ENCODE assay signal across 29 cellular contexts in the genomic region with DNA sequence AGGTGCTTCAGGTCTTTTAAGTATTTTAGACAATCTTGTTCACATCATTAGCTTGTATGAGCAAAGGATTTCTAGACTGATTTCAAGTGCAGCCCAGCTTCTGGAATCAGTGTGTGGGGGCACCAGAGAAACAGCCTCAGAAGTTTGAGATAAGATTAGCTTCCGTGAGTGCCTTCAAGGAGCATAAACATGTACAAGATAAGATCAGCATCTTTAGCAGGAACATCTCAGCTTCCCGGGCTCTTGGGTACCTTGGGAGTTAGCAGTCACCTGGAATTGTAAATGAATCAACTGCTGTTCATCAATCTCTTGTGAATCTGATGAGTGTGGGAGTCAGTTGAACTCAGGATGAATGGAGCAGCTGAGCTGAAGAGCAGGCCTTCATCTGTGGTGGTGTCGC.
"Had no signal": no experiment of that assay in that cellular context is flagged by ENCODE, and none has a peak within 500 bp of the region (broad histone marks: within the 10 kb centered on the region; RNA-seq: fewer than 3 reads in every experiment).

No MANE protein-coding gene starts in this region.

- H3K27me3 Mint-ChIP-seq: dendritic cell treated with granulocyte-macrophage colony-stimulating factor and Interleukin-4, amounts not matched to agents 40 ng/mL and 50 ng/mL, for 4 days; memory B cell; progenitor cell of endocrine pancreas had no signal

- H3K27ac ChIP-seq: colonic mucosa, epithelial cell of prostate, foreskin keratinocyte, gastroesophageal sphincter, heart left ventricle, hepatocyte, left ventricle myocardium inferior, lower lobe of right lung, neural progenitor cell, parathyroid adenoma, right lobe of liver, stomach, thyroid gland, upper lobe of left lung had no signal

- H3K4me2 ChIP-seq: hepatocyte, neural progenitor cell had no signal

- DNase-seq: colonic mucosa; effector CD8-positive, alpha-beta T cell; endodermal cell; foreskin keratinocyte; heart left ventricle; left cardiac atrium; left ventricle myocardium inferior; lower lobe of right lung; midbrain; naive thymus-derived CD4-positive, alpha-beta T cell; right lobe of liver; small intestine; stimulated activated CD4-positive, alpha-beta T cell treated with anti-CD3 and anti-CD28 coated beads, Interleukin-1b, Interleukin-23, amount 100 ng/mL, for 48 hours; stimulated activated CD4-positive, alpha-beta T cell treated with anti-CD3 and anti-CD28 coated beads, Interleukin-4, amount 100 ng/mL, for 1 hour; stimulated activated CD8-positive, alpha-beta memory T cell treated with anti-CD3 and anti-CD28 coated beads, Interleukin-4, amount 100 ng/mL, for 48 hours; stimulated activated naive CD4-positive, alpha-beta T cell treated with Interleukin-2 at 50 U/mL for 16 hours; stomach; thyroid gland; upper lobe of left lung had no signal

- ATAC-seq: esophagus mucosa; foreskin keratinocyte; gastroesophageal sphincter; heart left ventricle; left cardiac atrium; naive thymus-derived CD4-positive, alpha-beta T cell; right lobe of liver had no signal

- H3K4me1 Mint-ChIP-seq: memory B cell; naive thymus-derived CD4-positive, alpha-beta T cell had no signal

- H3K36me3 ChIP-seq: colonic mucosa, gastroesophageal sphincter, heart left ventricle, left ventricle myocardium inferior, lower lobe of right lung, neural progenitor cell, right lobe of liver, stomach, thyroid gland, upper lobe of left lung had no signal

- H3K9ac ChIP-seq: neural progenitor cell, parathyroid adenoma had no signal

- H3K4me3 Mint-ChIP-seq: dendritic cell treated with granulocyte-macrophage colony-stimulating factor and Interleukin-4, amounts not matched to agents 40 ng/mL and 50 ng/mL, for 4 days; endodermal cell; memory B cell; naive thymus-derived CD4-positive, alpha-beta T cell; nephron; neural progenitor cell had no signal

- H3K27me3 ChIP-seq: colonic mucosa, foreskin keratinocyte, gastroesophageal sphincter, heart left ventricle, hepatocyte, neural progenitor cell, right lobe of liver, stomach, thyroid gland, upper lobe of left lung had no signal

- H3K9me3 Mint-ChIP-seq: dendritic cell treated with granulocyte-macrophage colony-stimulating factor and Interleukin-4, amounts not matched to agents 40 ng/mL and 50 ng/mL, for 4 days; endodermal cell; memory B cell had no signal

- H3K9me3 ChIP-seq: colonic mucosa, gastroesophageal sphincter, lower lobe of right lung, right lobe of liver, stomach, thyroid gland, upper lobe of left lung had no signal

- H2AFZ ChIP-seq: hepatocyte, neural progenitor cell, parathyroid adenoma had no signal

- H3K27ac Mint-ChIP-seq: dendritic cell treated with granulocyte-macrophage colony-stimulating factor and Interleukin-4, amounts not matched to agents 40 ng/mL and 50 ng/mL, for 4 days; endodermal cell; memory B cell; naive thymus-derived CD4-positive, alpha-beta T cell; neural progenitor cell; progenitor cell of endocrine pancreas had no signal

- H3K4me3 ChIP-seq: colonic mucosa, gastroesophageal sphincter, heart left ventricle, hepatocyte, left ventricle myocardium inferior, lower lobe of right lung, neural progenitor cell, right lobe of liver, stomach, thyroid gland, upper lobe of left lung had no signal

- H3K79me2 ChIP-seq: hepatocyte, parathyroid adenoma had no signal

- H3K4me1 ChIP-seq: colonic mucosa, foreskin keratinocyte, gastroesophageal sphincter, lower lobe of right lung, neural progenitor cell, stomach, upper lobe of left lung had no signal
